In the genomic region with DNA sequence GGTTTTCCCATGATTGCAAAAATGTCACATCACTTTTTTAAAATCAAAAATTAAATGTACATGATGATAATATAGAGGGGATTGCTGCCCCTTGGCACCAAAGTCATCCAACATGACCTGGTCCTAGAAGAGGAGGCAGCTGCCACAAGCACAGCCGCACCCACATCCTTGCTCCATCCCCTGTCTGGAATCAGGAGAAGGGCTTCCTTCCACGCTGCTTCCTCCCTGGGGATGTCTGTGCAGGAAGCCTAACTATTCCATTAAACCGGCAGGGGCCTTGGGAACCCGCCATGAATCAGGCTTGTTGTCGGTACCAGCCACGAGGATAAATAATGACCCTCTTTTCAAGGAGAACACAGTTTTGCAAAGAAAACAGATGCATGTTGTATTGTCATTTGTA, we compare ENCODE assay signal across 1 cellular context.
TF ChIP-seq lines count a peak whose summit lies in the region.

No MANE protein-coding gene starts in this region.

TF ChIP-seq in H1, 55 proteins besides CTCF, POLR2A, EP300 and RAD21 (continued from another document):
- TF ChIP-seq RNF2 (IDR thresholded peaks at IDR 0.05; ENCODE audit: borderline replicate concordance, low read depth, low read length, missing control alignments, poor library complexity, severe bottlenecking) (no peak), GABPA (IDR thresholded peaks at IDR 0.05; ENCODE audit: borderline replicate concordance, insufficient read depth, low read length) (no peak), ASH2L (IDR thresholded peaks at IDR 0.05; ENCODE audit: low read length) (no peak), MAFK (IDR thresholded peaks at IDR 0.05; ENCODE audit: low read depth, low read length) (no peak), CHD2 (IDR thresholded peaks at IDR 0.05; ENCODE audit: low read length) (no peak), CBX8 (IDR thresholded peaks at IDR 0.05; ENCODE audit: borderline replicate concordance, low read depth, low read length) (no peak), JUN (IDR thresholded peaks at IDR 0.05; ENCODE audit: low read depth, low read length) (no peak), NANOG (IDR thresholded peaks at IDR 0.05; ENCODE audit: insufficient read depth, low read depth, low read length, poor library complexity, severe bottlenecking) (no peak), YY1 (IDR thresholded peaks at IDR 0.05; ENCODE audit: low read depth, low read length) (no peak)
- TF ChIP-seq, protein P1, sequence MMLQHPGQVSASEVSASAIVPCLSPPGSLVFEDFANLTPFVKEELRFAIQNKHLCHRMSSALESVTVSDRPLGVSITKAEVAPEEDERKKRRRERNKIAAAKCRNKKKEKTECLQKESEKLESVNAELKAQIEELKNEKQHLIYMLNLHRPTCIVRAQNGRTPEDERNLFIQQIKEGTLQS (IDR thresholded peaks at IDR 0.05; ENCODE audit: insufficient read depth, low read depth, low read length) = no peak
